Comparison of ENCODE assay signal across 14 cellular contexts in the genomic region with DNA sequence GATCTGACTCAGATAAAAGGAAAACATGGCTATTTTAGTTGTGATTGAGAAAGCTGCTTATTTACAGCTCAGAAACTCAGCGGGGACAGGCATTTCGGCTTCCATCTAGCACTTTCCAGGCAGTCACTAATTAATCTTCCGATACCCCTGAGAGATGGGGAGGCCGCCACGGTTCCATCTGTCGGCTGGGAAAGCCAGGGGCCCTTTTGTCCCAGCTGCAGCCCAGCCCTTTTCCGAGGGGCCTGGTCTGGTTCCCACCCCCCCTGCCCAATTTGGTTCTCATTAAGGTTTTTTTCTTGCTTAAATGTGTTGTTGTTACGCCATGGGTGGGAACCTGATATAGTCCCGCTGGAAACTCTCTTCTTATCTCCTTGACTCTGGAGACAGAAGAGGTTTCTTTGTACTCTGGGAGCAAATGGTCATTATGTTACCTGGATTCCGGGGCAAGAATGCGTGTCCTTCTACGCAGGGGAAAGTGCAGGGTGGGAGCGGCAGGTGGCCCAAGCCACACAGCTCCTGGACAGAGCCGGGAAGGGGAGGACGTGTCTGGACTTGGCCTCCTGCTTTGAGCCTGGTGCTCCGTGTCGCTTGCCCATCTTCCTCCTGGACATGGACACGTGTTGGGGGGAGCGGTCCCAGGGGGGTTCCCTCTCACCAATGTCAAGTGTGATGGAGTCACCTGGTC. TPM values are rescaled to one million over a fixed set of nuclear protein-coding genes. Genes with fewer than 3 reads are reported as not detected.
A peak's percentile ranks its signal among the peaks of the same experiment; 100 is the strongest.
DNase-seq lines count a peak whose midpoint lies in the region; ATAC-seq lines count a peak whose summit lies in the region.
"Had no signal": no experiment of that assay in that cellular context is flagged by ENCODE, and none has a peak within 500 bp of the region (broad histone marks: within the 10 kb centered on the region; RNA-seq: fewer than 3 reads in every experiment).

No MANE protein-coding gene starts in this region.

- peaks cover 94% of the 10 kb centered on the region for H3K4me1 Mint-ChIP-seq in stimulated activated naive CD8-positive, alpha-beta T cell treated with anti-CD3 and anti-CD28 coated beads, Interleukin-15, amount 100 ng/mL, for 72 hours

- H3K27ac Mint-ChIP-seq in stimulated activated naive CD8-positive, alpha-beta T cell treated with anti-CD3 and anti-CD28 coated beads, Interleukin-15, amount 100 ng/mL, for 72 hours, result no peak overlapping the region
- H3K27ac Mint-ChIP-seq: activated naive CD4-positive, alpha-beta T cell treated with anti-CD3 and anti-CD28 coated beads, Interleukin-2, amount 50 U/mL, for 24 hours had no signal

- DNase-seq in D341Med (ENCODE audit: low spot score) (peak; percentile 67), NCI-H146 treated with DMSO at 0.1 percent for 48 hours (lab: John Stamatoyannopoulos, UW; ENCODE audit: unreplicated experiment) (peak; percentile 37), retina (peak; percentile 52)
- DNase-seq in stimulated activated naive CD8-positive, alpha-beta T cell treated with anti-CD3 and anti-CD28 coated beads, Interleukin-15, amount 100 ng/mL, for 72 hours, result no peak
- DNase-seq: GM23248; NCI-H2081 treated with DMSO at 0.1 percent for 48 hours; PC-3; stimulated activated CD4-positive, alpha-beta T cell treated with anti-CD3 and anti-CD28 coated beads, Interleukin-4, amount 100 ng/mL, for 1 hour had no signal

- H3K4me3 ChIP-seq in endocrine pancreas (ENCODE audit: control insufficient read depth, insufficient read depth, low read length), result no peak overlapping the region
- H3K4me3 ChIP-seq: GM23248, pancreas had no signal

- no peaks in the 10 kb centered on the region for H3K36me3 ChIP-seq in endocrine pancreas (ENCODE audit: control insufficient read depth, insufficient read depth, low read length)
- H3K36me3 ChIP-seq: pancreas had no signal

- H3K27me3 ChIP-seq in endocrine pancreas (ENCODE audit: control insufficient read depth, insufficient read depth, low read length), result no peaks in the 10 kb centered on the region
- H3K27me3 ChIP-seq: pancreas had no signal

- H3K27me3 Mint-ChIP-seq in stimulated activated naive CD8-positive, alpha-beta T cell treated with anti-CD3 and anti-CD28 coated beads, Interleukin-15, amount 100 ng/mL, for 72 hours, result no peaks in the 10 kb centered on the region
- H3K27me3 Mint-ChIP-seq: activated naive CD4-positive, alpha-beta T cell treated with anti-CD3 and anti-CD28 coated beads, Interleukin-2, amount 50 U/mL, for 24 hours had no signal

- ATAC-seq in esophagus mucosa (no peak), HG02970 (IDR thresholded peaks at IDR 0.05; ENCODE audit: low FRiP score, unreplicated experiment) (no peak), HG03159 (IDR thresholded peaks at IDR 0.05; ENCODE audit: unreplicated experiment) (no peak)
- ATAC-seq in stimulated activated naive CD8-positive, alpha-beta T cell treated with anti-CD3 and anti-CD28 coated beads, Interleukin-15, amount 100 ng/mL, for 72 hours, result no peak
- ATAC-seq: pancreas, PC-3 had no signal

- H3K9me3 Mint-ChIP-seq in stimulated activated naive CD8-positive, alpha-beta T cell treated with anti-CD3 and anti-CD28 coated beads, Interleukin-15, amount 100 ng/mL, for 72 hours, result no peaks in the 10 kb centered on the region
- H3K9me3 Mint-ChIP-seq: activated naive CD4-positive, alpha-beta T cell treated with anti-CD3 and anti-CD28 coated beads, Interleukin-2, amount 50 U/mL, for 24 hours had no signal

- no peak overlapping the region for H3K4me3 Mint-ChIP-seq in stimulated activated naive CD8-positive, alpha-beta T cell treated with anti-CD3 and anti-CD28 coated beads, Interleukin-15, amount 100 ng/mL, for 72 hours
- H3K4me3 Mint-ChIP-seq: activated naive CD4-positive, alpha-beta T cell treated with anti-CD3 and anti-CD28 coated beads, Interleukin-2, amount 50 U/mL, for 24 hours had no signal

- peak overlapping the region; percentile 34 for H3K9ac ChIP-seq in endocrine pancreas (ENCODE audit: control insufficient read depth, insufficient read depth, low read length)
- H3K9ac ChIP-seq: GM23248 had no signal

- H3K4me1 ChIP-seq in endocrine pancreas (ENCODE audit: control insufficient read depth, insufficient read depth, low read length), result no peaks in the 10 kb centered on the region

- no peaks in the 10 kb centered on the region for H3K9me3 ChIP-seq in endocrine pancreas (ENCODE audit: control insufficient read depth, low read length)
- H3K9me3 ChIP-seq: pancreas had no signal

RNA-seq across cellular contexts. Expression of a gene that starts 50.9 kb away (rescaled TPM):
- 23.9 TPM for total RNA-seq in esophagus mucosa

Comparison
In these comparisons a context has a peak if more than half of its experiments do, and no peak if none do; other contexts are left out.
1. DNase-seq: peak in D341Med (single experiment), NCI-H146 treated with DMSO at 0.1 percent for 48 hours (single experiment) and retina (single experiment); none in stimulated activated naive CD8-positive, alpha-beta T cell treated with anti-CD3 and anti-CD28 coated beads, Interleukin-15, amount 100 ng/mL, for 72 hours (0 of 2).